Comparison of ENCODE assay signal across 7 cellular contexts in the genomic region with DNA sequence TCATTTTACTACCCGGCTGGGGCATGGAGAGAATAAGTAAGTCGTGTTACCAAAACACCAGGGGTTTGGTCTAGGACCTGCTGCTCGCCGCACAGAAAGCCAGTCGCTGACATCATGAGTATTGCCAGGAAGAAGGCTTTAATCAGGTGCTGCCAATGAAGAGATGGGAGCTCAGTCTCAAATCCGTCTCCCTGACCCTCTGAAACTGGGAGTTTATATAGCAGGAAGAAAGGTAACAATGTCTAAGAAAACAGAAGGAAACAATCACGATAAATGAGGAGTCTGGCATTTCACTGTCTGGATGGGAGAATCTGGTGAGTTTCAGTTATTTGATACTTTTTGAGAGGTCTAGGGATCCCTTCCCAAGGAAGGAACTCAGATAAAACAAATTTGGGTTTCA.
"Had no signal": no experiment of that assay in that cellular context is flagged by ENCODE, and none has a peak within 500 bp of the region (broad histone marks: within the 10 kb centered on the region; RNA-seq: fewer than 3 reads in every experiment).

No MANE protein-coding gene starts in this region.

- H3K4me3 ChIP-seq: GM23248, HAP-1 had no signal

- ATAC-seq: HCT116 had no signal

- H3K4me3 Mint-ChIP-seq: IgD-negative memory B cell had no signal

- H3K36me3 ChIP-seq: HAP-1 had no signal

- DNase-seq: GM23248, GOT3, H7, KG1 had no signal

- H3K36me3 Mint-ChIP-seq: IgD-negative memory B cell had no signal

- H3K27ac ChIP-seq: GM23248 had no signal

- H3K4me1 ChIP-seq: HAP-1 had no signal

- H3K27ac Mint-ChIP-seq: IgD-negative memory B cell had no signal
